In genomic region chr13:75480691-75481175, GRCh38 we compare ENCODE assay signal across 9 cellular contexts. TPM values are rescaled to one million over a fixed set of nuclear protein-coding genes. Genes with fewer than 3 reads are reported as not detected.
DNase-seq lines count a peak whose midpoint lies in the region; ATAC-seq, FAIRE-seq and TF ChIP-seq lines count a peak whose summit lies in the region.
"Had no signal": no experiment of that assay in that cellular context is flagged by ENCODE, and none has a peak within 500 bp of the region (broad histone marks: within the 10 kb centered on the region; RNA-seq: fewer than 3 reads in every experiment).

No MANE protein-coding gene starts in this region.

- TF ChIP-seq POLR2A in breast epithelium (IDR thresholded peaks at IDR 0.05), result no peak

- FAIRE-seq in RCC 7860 (lab: Jason Lieb, UNC), result no peak
- FAIRE-seq: G401.6 had no signal

- no peak overlapping the region for H3K27ac Mint-ChIP-seq in immature natural killer cell

- peaks cover 11 to 30% of the 10 kb centered on the region in 2 donors for H3K4me1 Mint-ChIP-seq in immature natural killer cell

- peaks cover 0 to 4% (median 0%) of the 10 kb centered on the region in 6 donors for H3K9me3 Mint-ChIP-seq in immature natural killer cell

- peak; percentile 5 for ATAC-seq in HG03460 (IDR thresholded peaks at IDR 0.05; ENCODE audit: unreplicated experiment)

- no peak for TF ChIP-seq CTCF in breast epithelium (IDR thresholded peaks at IDR 0.05)

- H3K27me3 Mint-ChIP-seq in immature natural killer cell (ENCODE audit: low read depth in 3 of 3), result peaks cover 0 to 23% (median 17%) of the 10 kb centered on the region in 3 donors

- H3K27ac ChIP-seq in breast epithelium (peak overlapping the region; percentile 85 to 87), skeletal muscle tissue (ENCODE audit: low read depth, low read length) (peak overlapping the region; percentile 83)

- no peaks in the 10 kb centered on the region for H3K36me3 Mint-ChIP-seq in immature natural killer cell

- DNase-seq in NCI-H2196 (lab: John Stamatoyannopoulos, UW; ENCODE audit: unreplicated experiment), result peak; percentile 27
- DNase-seq in NCI-H2196 treated with DMSO at 0.1 percent for 48 hours (lab: John Stamatoyannopoulos, UW; ENCODE audit: unreplicated experiment), result no peak
- DNase-seq in RCC 7860 (ENCODE audit: low spot score), result peak; percentile 15
- DNase-seq in breast epithelium (ENCODE audit: low spot score in 2 of 2), result peak; percentile 69 to 83
- peak; percentile 9 to 17 (median 10) for DNase-seq in immature natural killer cell
- DNase-seq in middle frontal gyrus (ENCODE audit: extremely low spot score, low spot score), result no peak

- H3K4me3 ChIP-seq in breast epithelium (peak overlapping the region; percentile 82 to 94 (median 86)), skeletal muscle tissue (ENCODE audit: low read length in 3 of 3) (peak overlapping the region; percentile 85 to 92 (median 86))

- no peaks in the 10 kb centered on the region for H3K27me3 ChIP-seq in breast epithelium
- no peaks in the 10 kb centered on the region for H3K27me3 ChIP-seq in skeletal muscle tissue (ENCODE audit: control insufficient read depth in 3 of 3, insufficient read depth in 3 of 3, low read length in 3 of 3)

- peak overlapping the region; percentile 81 to 88 (median 88) for H3K9ac ChIP-seq in skeletal muscle tissue (ENCODE audit: low read depth in 1 of 3, low read length in 3 of 3)

- H3K9me3 ChIP-seq in breast epithelium, result no peaks in the 10 kb centered on the region
- H3K9me3 ChIP-seq in skeletal muscle tissue (ENCODE audit: control insufficient read depth in 3 of 3, low read length in 3 of 3), result no peaks in the 10 kb centered on the region

- H3K4me1 ChIP-seq in breast epithelium, result no peaks in the 10 kb centered on the region
- H3K4me1 ChIP-seq in skeletal muscle tissue (ENCODE audit: control insufficient read depth in 3 of 3, insufficient read depth in 3 of 3, low read length in 3 of 3), result peaks cover 7 to 18% (median 10%) of the 10 kb centered on the region in 3 donors

- intact Hi-C loops in breast epithelium (cut with DNase I; ENCODE audit: low total_unique reads), result no loop called here

- peaks cover 3% of the 10 kb centered on the region for H3K36me3 ChIP-seq in breast epithelium
- no peaks in the 10 kb centered on the region for H3K36me3 ChIP-seq in skeletal muscle tissue (ENCODE audit: control insufficient read depth in 3 of 3, insufficient read depth in 3 of 3, low read length in 3 of 3)

- peak overlapping the region; percentile 77 to 88 (median 83) for H3K4me3 Mint-ChIP-seq in immature natural killer cell

RNA-seq across cellular contexts. Expression of gene TBC1D4, which starts 1.2 kb away (rescaled TPM):
- 10 to 100 TPM; 33.3 to 52.8 (median 40.6) TPM for total RNA-seq in breast epithelium
- polyA plus RNA-seq in immature natural killer cell, result 1 to 10 TPM in 2 of 3 donors, under 1 TPM in 1; 0.86 to 1.5 (median 1.2) TPM
- 19.8 TPM for total RNA-seq in skeletal muscle tissue

RNA-seq across cellular contexts. Expression of gene COMMD6, which starts 56.9 kb away (rescaled TPM):
- total RNA-seq in breast epithelium (10 to 100 TPM; 43.6 to 93.2 (median 47.7) TPM), skeletal muscle tissue (28.2 TPM)
- polyA plus RNA-seq in immature natural killer cell, result 100 to 1,000 TPM; 225 to 614 (median 438) TPM

Comparison
In these comparisons a context has a peak if more than half of its experiments do, and no peak if none do; other contexts are left out.
1. DNase-seq: peak in NCI-H2196 (single experiment), RCC 7860 (single experiment), breast epithelium (2 of 2) and immature natural killer cell (3 of 3); none in NCI-H2196 treated with DMSO at 0.1 percent for 48 hours (single experiment) and middle frontal gyrus (single experiment).